Comparison of ENCODE assay signal across 17 cellular contexts in genomic region chr1:151924691-151925587, GRCh38. TPM values are rescaled to one million over a fixed set of nuclear protein-coding genes. Genes with fewer than 3 reads are reported as not detected.
DNase-seq lines count a peak whose midpoint lies in the region; FAIRE-seq and TF ChIP-seq lines count a peak whose summit lies in the region.
"Had no signal": no experiment of that assay in that cellular context is flagged by ENCODE, and none has a peak within 500 bp of the region (broad histone marks: within the 10 kb centered on the region; RNA-seq: fewer than 3 reads in every experiment).

No MANE protein-coding gene starts in this region.

- H4K91ac ChIP-seq in H1 (replicated peaks; ENCODE audit: insufficient read length, low read length), result no peak overlapping the region

- no peak overlapping the region for H2AK5ac ChIP-seq in H1 (ENCODE audit: low read depth, low read length)

- no peak overlapping the region for H3K56ac ChIP-seq in H1 (replicated peaks; ENCODE audit: insufficient read length, low read depth, low read length)

- no peak for TF ChIP-seq RAD21 in H1 (IDR thresholded peaks at IDR 0.05 in 1 of 2, conservative IDR thresholded peaks at IDR 0.05 in 1 of 2; ENCODE audit: low read depth in 2 of 2, low read length in 2 of 2)

- H4K5ac ChIP-seq in H1 (ENCODE audit: insufficient read length, low read depth, low read length), result no peak overlapping the region

- in situ Hi-C loops in G401 (cut with HindIII; ENCODE audit: low sequenced_read_pairs), result no loop called here

- H3K23ac ChIP-seq in H1 (ENCODE audit: insufficient read length), result no peak overlapping the region

- no peak for TF ChIP-seq CTCF in H1 (IDR thresholded peaks at IDR 0.05; ENCODE audit: control extremely low read depth in 1 of 3, insufficient read depth in 1 of 3, low read depth in 1 of 3, low read length in 3 of 3)

- H3K23me2 ChIP-seq in H1 (ENCODE audit: low read depth, low read length), result no peaks in the 10 kb centered on the region

- H2BK20ac ChIP-seq in H1 (ENCODE audit: low read length), result no peak overlapping the region

- H3K36me3 ChIP-seq in CD8-positive, alpha-beta memory T cell (ENCODE audit: insufficient read depth, low read length), result no peaks in the 10 kb centered on the region
- H3K36me3 ChIP-seq in H1 (ENCODE audit: control insufficient read depth in 2 of 4, insufficient read depth in 4 of 4, low read length in 3 of 4), result no peaks in the 10 kb centered on the region
- H3K36me3 ChIP-seq: right lobe of liver, suprapubic skin had no signal

- no peak overlapping the region for H3K14ac ChIP-seq in H1 (ENCODE audit: insufficient read length)

- no peak overlapping the region for H3K18ac ChIP-seq in H1 (ENCODE audit: extremely low read depth, low read length)

- H3K4ac ChIP-seq in H1 (replicated peaks; ENCODE audit: insufficient read length, low read depth, low read length), result no peak overlapping the region

- H3K4me1 Mint-ChIP-seq in CD8-positive, alpha-beta memory T cell, result peaks cover 6 to 13% (median 11%) of the 10 kb centered on the region in 3 donors
- H3K4me1 Mint-ChIP-seq: immature natural killer cell had no signal

- no peaks in the 10 kb centered on the region for H3K9me3 Mint-ChIP-seq in CD8-positive, alpha-beta memory T cell
- H3K9me3 Mint-ChIP-seq: immature natural killer cell had no signal

- H4K20me1 ChIP-seq in H1 (replicated peaks in 1 of 2; ENCODE audit: control insufficient read depth in 1 of 2, insufficient read depth in 2 of 2, low read length in 2 of 2), result no peaks in the 10 kb centered on the region

- H2BK15ac ChIP-seq in H1 (ENCODE audit: low read length), result no peak overlapping the region

- H3K79me2 ChIP-seq in H1 (ENCODE audit: control insufficient read depth in 1 of 2, insufficient read depth in 2 of 2, low read length in 2 of 2), result no peaks in the 10 kb centered on the region

- H3K27ac Mint-ChIP-seq in CD8-positive, alpha-beta memory T cell, result peak overlapping the region in 6 of 8 donors; percentile 11 to 87 (median 33)
- H3K27ac Mint-ChIP-seq: H9 had no signal

- no peaks in the 10 kb centered on the region for H3K79me1 ChIP-seq in H1 (ENCODE audit: low read depth, low read length)

- no peak overlapping the region for H3K4me3 ChIP-seq in CD8-positive, alpha-beta memory T cell (ENCODE audit: low read length)
- no peak overlapping the region for H3K4me3 ChIP-seq in H1 (ENCODE audit: extremely low read depth in 1 of 4, insufficient read depth in 2 of 4, low read depth in 3 of 4, low read length in 4 of 4)
- H3K4me3 ChIP-seq: right lobe of liver, suprapubic skin had no signal

- TF ChIP-seq POLR2A in H1 (IDR thresholded peaks at IDR 0.05; ENCODE audit: control extremely low read depth in 1 of 2, low read depth in 2 of 2, low read length in 2 of 2), result no peak

- H4K8ac ChIP-seq in H1 (ENCODE audit: extremely low read depth, insufficient read depth, low read length), result no peak overlapping the region

- H3K27ac ChIP-seq in CD8-positive, alpha-beta memory T cell (ENCODE audit: low read depth, low read length), result no peak overlapping the region
- no peak overlapping the region for H3K27ac ChIP-seq in H1 (ENCODE audit: low read depth, low read length)
- H3K27ac ChIP-seq: C4-2B, right lobe of liver, suprapubic skin had no signal

- 92% methylated on average over 1 of the region's 1 CpG; no CpG with 5 or more reads in 1 of the 2 experiments for WGBS in H1 (ENCODE audit: extremely low coverage in 1 of 2, insufficient coverage in 1 of 2, insufficient read length in 1 of 2, insufficient replicate concordance in 2 of 2, low coverage in 1 of 2, low lambda C conversion rate in 2 of 2, missing lambda C conversion rate in 1 of 2), 2 experiments

- peaks cover 10% of the 10 kb centered on the region for H3K4me1 ChIP-seq in CD8-positive, alpha-beta memory T cell (ENCODE audit: insufficient read depth, low read length)
- no peaks in the 10 kb centered on the region for H3K4me1 ChIP-seq in H1 (replicated peaks in 1 of 4; ENCODE audit: control insufficient read depth in 3 of 4, insufficient read depth in 4 of 4, low read length in 3 of 4)
- H3K4me1 ChIP-seq: suprapubic skin had no signal

- H2BK5ac ChIP-seq in H1 (ENCODE audit: low read depth, low read length), result no peak overlapping the region

- H3K27me3 ChIP-seq in CD8-positive, alpha-beta memory T cell (ENCODE audit: insufficient read depth, low read length, poor library complexity, severe bottlenecking), result no peaks in the 10 kb centered on the region
- H3K27me3 ChIP-seq in H1 (replicated peaks in 1 of 4; ENCODE audit: control insufficient read depth in 3 of 4, extremely low read depth in 1 of 4, insufficient read depth in 3 of 4, low read length in 3 of 4), result no peaks in the 10 kb centered on the region
- H3K27me3 ChIP-seq: right lobe of liver, suprapubic skin had no signal

- no peak for TF ChIP-seq EP300 in H1 (IDR thresholded peaks at IDR 0.05; ENCODE audit: borderline replicate concordance in 1 of 2, low read depth in 2 of 2, low read length in 2 of 2)

- H3K4me3 Mint-ChIP-seq in CD8-positive, alpha-beta memory T cell, result no peak overlapping the region
- H3K4me3 Mint-ChIP-seq: H9, immature natural killer cell had no signal

- no peaks in the 10 kb centered on the region for H3K36me3 Mint-ChIP-seq in CD8-positive, alpha-beta memory T cell
- H3K36me3 Mint-ChIP-seq: immature natural killer cell had no signal

- no peak overlapping the region for H3K4me2 ChIP-seq in H1 (ENCODE audit: insufficient read depth in 1 of 2, low read depth in 2 of 2, low read length in 2 of 2)

- no peaks in the 10 kb centered on the region for H3K27me3 Mint-ChIP-seq in CD8-positive, alpha-beta memory T cell

- H3K9ac ChIP-seq in H1 (replicated peaks in 1 of 4; ENCODE audit: extremely low read depth in 1 of 4, low read depth in 3 of 4, low read length in 3 of 4), result no peak overlapping the region

- no peak for DNase-seq in CD8-positive, alpha-beta memory T cell
- DNase-seq in GM18507 (ENCODE audit: extremely low spot score, insufficient read length, low read depth) (no peak), RPMI8226 (peak; percentile 20), H1 (ENCODE audit: low read depth in 1 of 2, low spot score in 2 of 2) (no peak), epidermal melanocyte (ENCODE audit: insufficient read length, low spot score) (no peak), G401 (ENCODE audit: low spot score) (no peak), dermis blood vessel endothelial cell (no peak), SKM-1 treated with dmso at 0.1 percent for 144 hours (lab: John Stamatoyannopoulos, UW; ENCODE audit: unreplicated experiment) (no peak)
- DNase-seq: activated CD4-positive, alpha-beta T cell treated with anti-CD3 and anti-CD28 coated beads for 1 hour; H9; immature natural killer cell; NCI-H1436 treated with DMSO at 0.1 percent for 48 hours; NCI-H526 treated with DMSO at 0.1 percent for 48 hours; right lobe of liver; SHP77 had no signal

- H2BK12ac ChIP-seq in H1 (ENCODE audit: low read depth, low read length), result no peak overlapping the region

- peak overlapping the region; percentile 73; the same call in 1 of the 2 replicates for H2AFZ ChIP-seq in H1 (ENCODE audit: low read length)

- no peak overlapping the region for H2BK120ac ChIP-seq in H1 (replicated peaks; ENCODE audit: low read depth, low read length)

- FAIRE-seq in GM18507 (lab: Jason Lieb, UNC) (peak; percentile 71), H1 (lab: Jason Lieb, UNC) (no peak)

- no peaks in the 10 kb centered on the region for H3K9me3 ChIP-seq in CD8-positive, alpha-beta memory T cell (ENCODE audit: low read length)
- no peaks in the 10 kb centered on the region for H3K9me3 ChIP-seq in H1 (ENCODE audit: insufficient read depth in 2 of 2, low read depth in 1 of 2, low read length in 1 of 2)
- H3K9me3 ChIP-seq: right lobe of liver, suprapubic skin had no signal

- POLR2A ChIA-PET in CD8-positive, alpha-beta memory T cell (lab: Charles Lee), result no interaction called here
- POLR2A ChIA-PET in H1 (lab: Charles Lee; ENCODE audit: partially characterized antibody), result interaction anchor here (0.6 kb wide), 1 partner anchor 147 kb away, joined by 3 read pairs; no protein-coding TSS in a partner anchor

- CTCF ChIA-PET in CD8-positive, alpha-beta memory T cell (lab: Charles Lee), result interaction anchor here (1.4 to 1.5 kb wide), 2 partner anchors 9 to 34 kb away, joined by 3 to 4 read pairs; no protein-coding TSS in a partner anchor
- CTCF ChIA-PET in H1 (lab: Charles Lee; ENCODE audit: partially characterized antibody), result interaction anchor here (0.5 to 1.2 kb wide), 3 partner anchors 58 to 75 kb away, joined by 3 read pairs; no protein-coding TSS in a partner anchor

TF ChIP-seq in H1, 55 proteins besides CTCF, POLR2A, EP300 and RAD21 (continues in another document):
- TF ChIP-seq TEAD4 (IDR thresholded peaks at IDR 0.05; ENCODE audit: low read depth, low read length) (peak; percentile 65; the same call in 1 of the 2 replicates), ATF3 (IDR thresholded peaks at IDR 0.05; ENCODE audit: insufficient read depth, low read depth, low read length) (no peak), TBP (IDR thresholded peaks at IDR 0.05; ENCODE audit: low read depth, low read length) (no peak), CEBPB (IDR thresholded peaks at IDR 0.05; ENCODE audit: low read depth, low read length) (no peak), YY1 (IDR thresholded peaks at IDR 0.05; ENCODE audit: low read depth, low read length) (no peak), RBBP5 (IDR thresholded peaks at IDR 0.05; ENCODE audit: borderline replicate concordance, low read depth, low read length) (no peak), KDM1A (IDR thresholded peaks at IDR 0.05; ENCODE audit: borderline replicate concordance, low read length) (peak; percentile 92), ASH2L (IDR thresholded peaks at IDR 0.05; ENCODE audit: low read length) (no peak)

RNA-seq across cellular contexts. Expression of gene THEM4, which starts 15.6 kb away (rescaled TPM):
- total RNA-seq in CD8-positive, alpha-beta memory T cell, result 10 to 100 TPM; 31.4 to 31.7 TPM
- polyA plus RNA-seq in CD8-positive, alpha-beta memory T cell, result 77.0 TPM
- 8.6 and 11.2 TPM in 2 replicates for total RNA-seq in H1 (2021; fragmentation: NEBNext Ultra II Directional; extraction: Animal tissue kit (Norgen Biotek cat#: 25700))
- polyA plus RNA-seq in H1 (2011; rRNA removed), result 5.6 and 9.9 TPM in 2 replicates
- polyA plus RNA-seq in H1 (2011; cell fraction: cytosol; rRNA removed), result 10.7 TPM
- 7.8 TPM for polyA plus RNA-seq in H1 (2011; cell fraction: nucleus; rRNA removed)
- polyA plus RNA-seq in H1 (2012, experiment 1 of 2), result 8.3 to 11.7 TPM (median 10.2 TPM) in 4 replicates
- polyA plus RNA-seq in H1 (2012, experiment 2 of 2), result 3.9 TPM
- 18.4 TPM for polyA plus RNA-seq in H1 (2013, experiment 1 of 2)
- 17.3 TPM for polyA plus RNA-seq in H1 (2013, experiment 2 of 2)
- 6.0 and 7.4 TPM in 2 replicates for polyA minus RNA-seq in H1 (2011; rRNA and poly(A)+ RNA removed)
- 3.4 TPM for polyA minus RNA-seq in H1 (2011; cell fraction: cytosol; rRNA and poly(A)+ RNA removed)
- 18.2 TPM for polyA minus RNA-seq in H1 (2011; cell fraction: nucleus; rRNA and poly(A)+ RNA removed)
- not detected in 2 replicates for total RNA-seq in G401 (2014; rRNA removed; shearing (Covaris generic))
- total RNA-seq in dermis blood vessel endothelial cell, result 5.1 and 12.1 TPM in 2 replicates
